In the genomic region with DNA sequence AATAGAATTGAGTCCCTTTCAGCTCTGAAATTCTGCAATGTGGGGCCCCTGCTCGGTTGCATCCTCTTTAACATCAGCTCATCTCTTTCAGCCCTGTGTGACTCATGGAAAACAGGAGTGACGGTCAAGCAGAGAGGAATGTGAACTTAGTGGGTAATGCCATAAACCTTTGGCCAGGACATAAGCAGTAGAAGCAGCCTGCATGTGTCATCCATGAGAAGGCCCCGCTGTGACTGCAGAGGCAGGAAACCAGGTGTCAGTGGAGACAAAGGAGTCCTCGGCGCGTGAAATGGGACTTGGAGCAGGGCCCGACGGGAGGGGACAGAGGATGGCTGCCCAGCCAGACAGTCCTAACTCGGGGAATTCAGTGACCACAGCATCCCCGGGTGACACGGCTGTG, we compare ENCODE assay signal across 12 cellular contexts. TPM values are rescaled to one million over a fixed set of nuclear protein-coding genes. Genes with fewer than 3 reads are reported as not detected.
A peak's percentile ranks its signal among the peaks of the same experiment; 100 is the strongest.
DNase-seq lines count a peak whose midpoint lies in the region; ATAC-seq, FAIRE-seq and TF ChIP-seq lines count a peak whose summit lies in the region.
"Had no signal": no experiment of that assay in that cellular context is flagged by ENCODE, and none has a peak within 500 bp of the region (broad histone marks: within the 10 kb centered on the region; RNA-seq: fewer than 3 reads in every experiment).

No MANE protein-coding gene starts in this region.

- POLR2A ChIA-PET in SK-N-SH (lab: Yijun Ruan, JAX) = no interaction called here

- no peaks in the 10 kb centered on the region for H3K9me2 ChIP-seq in SK-N-SH

- no peaks in the 10 kb centered on the region for H3K36me3 ChIP-seq in SK-N-SH (replicated peaks in 1 of 2; ENCODE audit: control insufficient read depth in 1 of 2, insufficient read depth in 2 of 2, low read length in 1 of 2)
- no peaks in the 10 kb centered on the region for H3K36me3 ChIP-seq in transverse colon

- no peak overlapping the region for H3K4me3 ChIP-seq in AG10803 (ENCODE audit: low read length)
- no peak overlapping the region for H3K4me3 ChIP-seq in SK-N-SH (ENCODE audit: low read depth in 2 of 2, low read length in 1 of 2)
- H3K4me3 ChIP-seq in transverse colon = no peak overlapping the region

- H3K79me2 ChIP-seq in SK-N-SH (ENCODE audit: insufficient read depth) = no peaks in the 10 kb centered on the region

- peaks cover 17% of the 10 kb centered on the region for H3F3A ChIP-seq in SK-N-SH (replicated peaks; ENCODE audit: insufficient read depth)

- TF ChIP-seq CTCF in AG10803 (conservative IDR thresholded peaks at IDR 0.05; ENCODE audit: low read length) (0 out of 2 replicates have a peak, but pooled peaks have one; percentile 4), SK-N-SH (IDR thresholded peaks at IDR 0.05) (no peak), transverse colon (IDR thresholded peaks at IDR 0.05) (no peak)

- CTCF ChIA-PET in SK-N-SH (lab: Yijun Ruan, JAX) = interaction anchor here (3.0 to 3.7 kb wide), 2 partner anchors 15 to 173 kb away, joined by 9 to 19 read pairs; no protein-coding TSS in a partner anchor

- no peak for TF ChIP-seq POLR2A in transverse colon (IDR thresholded peaks at IDR 0.05)

- H3K9me3 ChIP-seq in SK-N-SH = no peaks in the 10 kb centered on the region
- no peaks in the 10 kb centered on the region for H3K9me3 ChIP-seq in transverse colon

- TF ChIP-seq EP300 in SK-N-SH (IDR thresholded peaks at IDR 0.05; ENCODE audit: borderline replicate concordance in 1 of 2, low read depth in 1 of 2, low read length in 1 of 2) (peak in 1 of 2 experiments; percentile 70; a peak in 1 of 4 replicates), transverse colon (IDR thresholded peaks at IDR 0.05; ENCODE audit: low read depth) (no peak)

- peak; percentile 89 for DNase-seq in AG10803 (ENCODE audit: low read depth)
- DNase-seq in HuH-7 (ENCODE audit: low spot score) = peak; percentile 60
- DNase-seq in SK-N-SH = no peak
- DNase-seq in islet precursor cell = peak; percentile 92
- no peak for DNase-seq in GM19239 (ENCODE audit: insufficient read length, low spot score)
- DNase-seq in transverse colon = no peak
- DNase-seq in left ventricle myocardium superior = no peak
- no peak for DNase-seq in stimulated activated effector memory CD8-positive, alpha-beta T cell treated with anti-CD3 and anti-CD28 coated beads, Interleukin-12 subunit alpha, Interleukin-12 subunit beta, amount 100 ng/mL, for 72 hours (ENCODE audit: low spot score in 2 of 2)
- DNase-seq: activated effector memory CD4-positive, alpha-beta T cell treated with Interleukin-2 at 50 U/mL for 16 hours; stimulated activated naive CD8-positive, alpha-beta T cell treated with anti-CD3 and anti-CD28 coated beads, Interleukin-15, Interleukin-2, amounts not matched to agents 100 U/mL and 50 U/mL, for 24 hours had no signal

- intact Hi-C loops in transverse colon (cut with DNase I; ENCODE audit: low total_unique reads) = no loop called here
- intact Hi-C loops in left ventricle myocardium superior (cut with micrococcal nuclease) = no loop called here

- H3K4me1 ChIP-seq in SK-N-SH (ENCODE audit: control insufficient read depth in 1 of 2, insufficient read depth in 2 of 2, low read depth in 1 of 2, low read length in 1 of 2) (peaks cover 6 to 8% of the 10 kb centered on the region in 2 experiments; a peak in 3 of 4 replicates), transverse colon (no peaks in the 10 kb centered on the region)

- WGBS in SK-N-SH (ENCODE audit: low lambda C conversion rate) = 17% methylated on average over 7 of the region's 11 CpGs
- WGBS in transverse colon (ENCODE audit: low coverage in 1 of 2), 2 donors = 50 to 68% methylated on average over 6 to 11 of the region's 11 CpGs

- H3K4me2 ChIP-seq in SK-N-SH = peak overlapping the region; percentile 49

- ATAC-seq in left ventricle myocardium superior = no peak
- no peak for ATAC-seq in stimulated activated effector memory CD8-positive, alpha-beta T cell treated with anti-CD3 and anti-CD28 coated beads, Interleukin-12 subunit alpha, Interleukin-12 subunit beta, amount 100 ng/mL, for 72 hours
- ATAC-seq: stimulated activated naive CD8-positive, alpha-beta T cell treated with anti-CD3 and anti-CD28 coated beads, Interleukin-15, Interleukin-2, amounts not matched to agents 100 U/mL and 50 U/mL, for 24 hours had no signal

- H3K27ac Mint-ChIP-seq in stimulated activated effector memory CD8-positive, alpha-beta T cell treated with anti-CD3 and anti-CD28 coated beads, Interleukin-12 subunit alpha, Interleukin-12 subunit beta, amount 100 ng/mL, for 72 hours = no peak overlapping the region
- H3K27ac Mint-ChIP-seq: IgD-negative memory B cell had no signal

- no peak overlapping the region for H3K4me3 Mint-ChIP-seq in stimulated activated effector memory CD8-positive, alpha-beta T cell treated with anti-CD3 and anti-CD28 coated beads, Interleukin-12 subunit alpha, Interleukin-12 subunit beta, amount 100 ng/mL, for 72 hours

- no peaks in the 10 kb centered on the region for H3K9me3 Mint-ChIP-seq in stimulated activated effector memory CD8-positive, alpha-beta T cell treated with anti-CD3 and anti-CD28 coated beads, Interleukin-12 subunit alpha, Interleukin-12 subunit beta, amount 100 ng/mL, for 72 hours
- H3K9me3 Mint-ChIP-seq: IgD-negative memory B cell had no signal

- in situ Hi-C loops in transverse colon (cut with MboI; ENCODE audit: low pct_ligation_motif_present in 1 of 4, low pct_unique_long_range_greater_than_20kb in 1 of 4, low sequenced_read_pairs in 3 of 4) = loop anchor here in 2 of 4 donors (25.0 kb wide), 1 partner anchor 198 kb away; no protein-coding TSS in a partner anchor

- H3K36me3 Mint-ChIP-seq in stimulated activated effector memory CD8-positive, alpha-beta T cell treated with anti-CD3 and anti-CD28 coated beads, Interleukin-12 subunit alpha, Interleukin-12 subunit beta, amount 100 ng/mL, for 72 hours = no peaks in the 10 kb centered on the region
- H3K36me3 Mint-ChIP-seq: IgD-negative memory B cell had no signal

- no peak for FAIRE-seq in GM19239 (lab: Jason Lieb, UNC)

- peak overlapping the region in 1 of 2 experiments; percentile 74; a peak in 2 of 4 replicates for H3K27ac ChIP-seq in SK-N-SH (ENCODE audit: low read depth in 2 of 2, low read length in 1 of 2)
- no peak overlapping the region for H3K27ac ChIP-seq in transverse colon

- no peak overlapping the region for H2AFZ ChIP-seq in SK-N-SH (ENCODE audit: low read depth)

- no peaks in the 10 kb centered on the region for H4K20me1 ChIP-seq in SK-N-SH (ENCODE audit: insufficient read depth)

- H3K9ac ChIP-seq in SK-N-SH = peak overlapping the region; percentile 53; the same call in 1 of the 2 replicates

- H3K4me1 Mint-ChIP-seq in stimulated activated effector memory CD8-positive, alpha-beta T cell treated with anti-CD3 and anti-CD28 coated beads, Interleukin-12 subunit alpha, Interleukin-12 subunit beta, amount 100 ng/mL, for 72 hours = no peaks in the 10 kb centered on the region
- H3K4me1 Mint-ChIP-seq: IgD-negative memory B cell had no signal

- H3K27me3 ChIP-seq in SK-N-SH (ENCODE audit: insufficient read depth) (no peaks in the 10 kb centered on the region), transverse colon (peaks cover 6% of the 10 kb centered on the region)

- no peak for TF ChIP-seq RAD21 in SK-N-SH (IDR thresholded peaks at IDR 0.05; ENCODE audit: low read length)

TF ChIP-seq in SK-N-SH, 30 proteins besides CTCF, POLR2A, EP300 and RAD21 (continues in another document):
- TF ChIP-seq RCOR1 (IDR thresholded peaks at IDR 0.05; ENCODE audit: low read length) (no peak), FOXM1 (IDR thresholded peaks at IDR 0.05; ENCODE audit: low read depth) (no peak), USF2 (IDR thresholded peaks at IDR 0.05; ENCODE audit: borderline replicate concordance, low read depth, low read length) (no peak), RXRA (IDR thresholded peaks at IDR 0.05; ENCODE audit: borderline replicate concordance, low read depth) (peak; percentile 10; the same call in 1 of the 2 replicates), JUND (IDR thresholded peaks at IDR 0.05) (peak; percentile 80), MEF2A (IDR thresholded peaks at IDR 0.05; ENCODE audit: borderline replicate concordance, low read depth) (no peak), GATA2 (CRISPR knock-in tag; IDR thresholded peaks at IDR 0.05) (no peak), NRF1 (IDR thresholded peaks at IDR 0.05; ENCODE audit: low read depth, low read length) (no peak)

RNA-seq across cellular contexts. Expression of gene EPHB2, which starts 21.1 kb away (rescaled TPM):
- 18.6 and 25.2 TPM in 2 replicates for polyA plus RNA-seq in SK-N-SH (2012; rRNA removed)
- polyA plus RNA-seq in SK-N-SH (2012; cell fraction: cytosol; rRNA removed) = 9.1 and 15.3 TPM in 2 replicates
- polyA plus RNA-seq in SK-N-SH (2012; cell fraction: nucleus; rRNA removed) = 11.5 and 14.4 TPM in 2 replicates
- 100 to 1,000 TPM in 1 of 4 donors, 10 to 100 TPM in 2, 1 to 10 TPM in 1; 3.0 to 152 (median 27.9) TPM for total RNA-seq in transverse colon
- total RNA-seq in left ventricle myocardium superior = 2.4 TPM
- polyA plus RNA-seq: IgD-negative memory B cell had no signal

RNA-seq across cellular contexts. Expression of gene C1QB, which starts 36.5 kb away (rescaled TPM):
- not detected in 2 replicates for polyA plus RNA-seq in SK-N-SH (2012; rRNA removed)
- polyA plus RNA-seq in SK-N-SH (2012; cell fraction: cytosol; rRNA removed) = not detected in 2 replicates
- not detected in 2 replicates for polyA plus RNA-seq in SK-N-SH (2012; cell fraction: nucleus; rRNA removed)
- total RNA-seq in transverse colon = 100 to 1,000 TPM in 3 of 4 donors, 10 to 100 TPM in 1; 62.9 to 163 (median 118) TPM
- total RNA-seq in left ventricle myocardium superior = 102 TPM
- total RNA-seq: osteocyte had no signal
- polyA plus RNA-seq: IgD-negative memory B cell had no signal

RNA-seq across cellular contexts. Expression of gene C1QC, which starts 46.1 kb away (rescaled TPM):
- polyA plus RNA-seq in SK-N-SH (2012; rRNA removed) = not detected in 2 replicates
- polyA plus RNA-seq in SK-N-SH (2012; cell fraction: cytosol; rRNA removed) = not detected in 2 replicates
- polyA plus RNA-seq in SK-N-SH (2012; cell fraction: nucleus; rRNA removed) = not detected in 2 replicates
- total RNA-seq in transverse colon (100 to 1,000 TPM in 1 of 4 donors, 10 to 100 TPM in 3; 21.7 to 106 (median 73.9) TPM), left ventricle myocardium superior (93.5 TPM)
- total RNA-seq: osteocyte had no signal
- polyA plus RNA-seq: IgD-negative memory B cell had no signal

RNA-seq across cellular contexts. Expression of gene C1QA, which starts 53.1 kb away (rescaled TPM):
- polyA plus RNA-seq in SK-N-SH (2012; rRNA removed) = not detected in 2 replicates
- not detected in 2 replicates for polyA plus RNA-seq in SK-N-SH (2012; cell fraction: cytosol; rRNA removed)
- not detected in 2 replicates for polyA plus RNA-seq in SK-N-SH (2012; cell fraction: nucleus; rRNA removed)
- total RNA-seq in transverse colon = 100 to 1,000 TPM in 1 of 4 donors, 10 to 100 TPM in 3; 28.5 to 181 (median 63.0) TPM
- total RNA-seq in left ventricle myocardium superior = 86.5 TPM
- total RNA-seq: osteocyte had no signal
- polyA plus RNA-seq: IgD-negative memory B cell had no signal

Comparison
In these comparisons a context has a peak if more than half of its experiments do, and no peak if none do; other contexts are left out.
1. DNase-seq: peak in AG10803 (single experiment), HuH-7 (single experiment) and islet precursor cell (single experiment); none in SK-N-SH (single experiment), GM19239 (single experiment), transverse colon (single experiment), left ventricle myocardium superior (single experiment) and stimulated activated effector memory CD8-positive, alpha-beta T cell treated with anti-CD3 and anti-CD28 coated beads, Interleukin-12 subunit alpha, Interleukin-12 subunit beta, amount 100 ng/mL, for 72 hours (0 of 2).